Comparison of ENCODE assay signal across 14 cellular contexts in genomic region chr2:128362186-128362888, GRCh38. TPM values are rescaled to one million over a fixed set of nuclear protein-coding genes. Genes with fewer than 3 reads are reported as not detected.
DNase-seq lines count a peak whose midpoint lies in the region; FAIRE-seq and TF ChIP-seq lines count a peak whose summit lies in the region.
"Had no signal": no experiment of that assay in that cellular context is flagged by ENCODE, and none has a peak within 500 bp of the region (broad histone marks: within the 10 kb centered on the region; RNA-seq: fewer than 3 reads in every experiment).

No MANE protein-coding gene starts in this region.

- no peaks in the 10 kb centered on the region for H3K36me3 Mint-ChIP-seq in nephron progenitor cell (ENCODE audit: low read depth)

- FAIRE-seq in H1 (lab: Jason Lieb, UNC), result no peak

- no peak overlapping the region for H3K23ac ChIP-seq in H1 (ENCODE audit: insufficient read length)

- peak overlapping the region; percentile 82 for H3K14ac ChIP-seq in H1 (ENCODE audit: insufficient read length)

- DNase-seq in cardiac muscle cell (ENCODE audit: low read depth in 1 of 2, low spot score in 1 of 2) (no peak), right atrium auricular region (ENCODE audit: low spot score) (no peak), H1 (ENCODE audit: low read depth in 1 of 2, low spot score in 2 of 2) (no peak), nephron progenitor cell (no peak), NCI-H1105 treated with DMSO at 0.1 percent for 48 hours (lab: John Stamatoyannopoulos, UW) (no peak), germinal center (ENCODE audit: low spot score) (no peak), DMS53 (lab: John Stamatoyannopoulos, UW) (no peak), NCI-H69 (lab: John Stamatoyannopoulos, UW) (no peak)
- DNase-seq: mucosa of descending colon, NCI-H2081, NCI-H748 treated with DMSO at 0.1 percent for 48 hours had no signal

- H3K4me2 ChIP-seq in H1 (ENCODE audit: insufficient read depth in 1 of 2, low read depth in 2 of 2, low read length in 2 of 2), result peak overlapping the region; percentile 57 to 64

- WGBS in H1 (ENCODE audit: extremely low coverage in 1 of 2, insufficient coverage in 1 of 2, insufficient read length in 1 of 2, insufficient replicate concordance in 2 of 2, low coverage in 1 of 2, low lambda C conversion rate in 2 of 2, missing lambda C conversion rate in 1 of 2), 2 experiments, result 66% methylated on average over 12 of the region's 12 CpGs; no CpG with 5 or more reads in 1 of the 2 experiments

- H3K27me3 Mint-ChIP-seq in nephron progenitor cell (ENCODE audit: low read depth, poor library complexity), result peaks cover 27% of the 10 kb centered on the region
- H3K27me3 Mint-ChIP-seq: CD4-positive, alpha-beta T cell had no signal

- H3K36me3 ChIP-seq in cardiac muscle cell (no peaks in the 10 kb centered on the region), right atrium auricular region (no peaks in the 10 kb centered on the region), H1 (ENCODE audit: control insufficient read depth in 2 of 4, insufficient read depth in 4 of 4, low read length in 3 of 4) (no peaks in the 10 kb centered on the region)
- H3K36me3 ChIP-seq: tibial nerve had no signal

- H3K18ac ChIP-seq in H1 (ENCODE audit: extremely low read depth, low read length), result peak overlapping the region; percentile 99

- no peaks in the 10 kb centered on the region for H3K79me2 ChIP-seq in H1 (ENCODE audit: control insufficient read depth in 1 of 2, insufficient read depth in 2 of 2, low read length in 2 of 2)

- H3K4ac ChIP-seq in H1 (replicated peaks; ENCODE audit: insufficient read length, low read depth, low read length), result peak overlapping the region; percentile 97

- H2BK5ac ChIP-seq in H1 (ENCODE audit: low read depth, low read length), result peak overlapping the region; percentile 100

- H3K79me1 ChIP-seq in H1 (ENCODE audit: low read depth, low read length), result no peaks in the 10 kb centered on the region

- peaks cover 58% of the 10 kb centered on the region for H3K4me1 Mint-ChIP-seq in nephron progenitor cell

- H4K91ac ChIP-seq in H1 (replicated peaks; ENCODE audit: insufficient read length, low read length), result peak overlapping the region; percentile 100

- H3K4me3 ChIP-seq in cardiac muscle cell (no peak overlapping the region), right atrium auricular region (no peak overlapping the region), H1 (ENCODE audit: extremely low read depth in 1 of 4, insufficient read depth in 2 of 4, low read depth in 3 of 4, low read length in 4 of 4) (no peak overlapping the region; a peak in 1 of 8 replicates)
- H3K4me3 ChIP-seq: mucosa of descending colon, tibial nerve had no signal

- H3K56ac ChIP-seq in H1 (replicated peaks; ENCODE audit: insufficient read length, low read depth, low read length), result peak overlapping the region; percentile 88

- no peaks in the 10 kb centered on the region for H4K20me1 ChIP-seq in H1 (replicated peaks in 1 of 2; ENCODE audit: control insufficient read depth in 1 of 2, insufficient read depth in 2 of 2, low read length in 2 of 2)

- no peak for TF ChIP-seq RAD21 in H1 (IDR thresholded peaks at IDR 0.05 in 1 of 2, conservative IDR thresholded peaks at IDR 0.05 in 1 of 2; ENCODE audit: low read depth in 2 of 2, low read length in 2 of 2)

- H4K5ac ChIP-seq in H1 (ENCODE audit: insufficient read length, low read depth, low read length), result peak overlapping the region; percentile 91

- peak overlapping the region; percentile 92 for H3K27ac ChIP-seq in cardiac muscle cell
- no peak overlapping the region for H3K27ac ChIP-seq in right atrium auricular region
- H3K27ac ChIP-seq in H1 (ENCODE audit: low read depth, low read length), result peak overlapping the region; percentile 85

- TF ChIP-seq POLR2A in H1 (IDR thresholded peaks at IDR 0.05; ENCODE audit: control extremely low read depth in 1 of 2, low read depth in 2 of 2, low read length in 2 of 2), result no peak

- POLR2A ChIA-PET in H1 (lab: Charles Lee; ENCODE audit: partially characterized antibody), result interaction anchor here (1.1 to 2.7 kb wide), 4 partner anchors 14 to 277 kb away, joined by 3 to 12 read pairs (median 4); no protein-coding TSS in a partner anchor

- peak overlapping the region; percentile 100 for H2BK20ac ChIP-seq in H1 (ENCODE audit: low read length)

- H3K4me3 Mint-ChIP-seq in nephron progenitor cell, result peak overlapping the region; percentile 23
- H3K4me3 Mint-ChIP-seq: CD4-positive, alpha-beta T cell had no signal

- peak overlapping the region; percentile 90; the same call in 1 of the 2 replicates for H2BK15ac ChIP-seq in H1 (ENCODE audit: low read length)

- H2AFZ ChIP-seq in H1 (ENCODE audit: low read length), result 0 out of 2 replicates have a peak overlapping the region, but pooled peaks have one; percentile 15

- CTCF ChIA-PET in H1 (lab: Charles Lee; ENCODE audit: partially characterized antibody), result interaction anchor here (0.6 to 2.1 kb wide), 8 partner anchors 9 to 168 kb away, joined by 3 to 8 read pairs (median 3); no protein-coding TSS in a partner anchor

- H3K4me1 ChIP-seq in cardiac muscle cell (ENCODE audit: low read depth) (peaks cover 5% of the 10 kb centered on the region), right atrium auricular region (peaks cover 0 to 14% of the 10 kb centered on the region in 2 donors), H1 (replicated peaks in 1 of 4; ENCODE audit: control insufficient read depth in 3 of 4, insufficient read depth in 4 of 4, low read length in 3 of 4) (peaks cover 6 to 25% (median 19%) of the 10 kb centered on the region in 4 experiments)

- H3K27ac Mint-ChIP-seq in nephron progenitor cell, result peak overlapping the region; percentile 80
- H3K27ac Mint-ChIP-seq: activated T-helper 2 cell treated with anti-CD3 and anti-CD28 coated beads, Interferon-gamma antibody, Interleukin-2, Interleukin-4, amounts not matched to agents 10 μg/mL and 5 μg/mL and 100 μg/mL, durations not matched to agents 14 hours and 24 hours and 36 hours; CD4-positive, alpha-beta T cell had no signal

- peak overlapping the region; percentile 99 for H2BK120ac ChIP-seq in H1 (replicated peaks; ENCODE audit: low read depth, low read length)

- H4K8ac ChIP-seq in H1 (ENCODE audit: extremely low read depth, insufficient read depth, low read length), result peak overlapping the region; percentile 91

- TF ChIP-seq CTCF in cardiac muscle cell (IDR thresholded peaks at IDR 0.05; ENCODE audit: low read depth, low read length) (no peak), right atrium auricular region (IDR thresholded peaks at IDR 0.05) (no peak), H1 (IDR thresholded peaks at IDR 0.05; ENCODE audit: control extremely low read depth in 1 of 3, insufficient read depth in 1 of 3, low read depth in 1 of 3, low read length in 3 of 3) (no peak), nephron progenitor cell (IDR thresholded peaks at IDR 0.05) (no peak)

- peak overlapping the region; percentile 100 for H2AK5ac ChIP-seq in H1 (ENCODE audit: low read depth, low read length)

- H2BK12ac ChIP-seq in H1 (ENCODE audit: low read depth, low read length), result peak overlapping the region; percentile 100

- H3K9me3 ChIP-seq in cardiac muscle cell (ENCODE audit: low read depth) (no peaks in the 10 kb centered on the region), right atrium auricular region (no peaks in the 10 kb centered on the region), H1 (ENCODE audit: insufficient read depth in 2 of 2, low read depth in 1 of 2, low read length in 1 of 2) (no peaks in the 10 kb centered on the region)
- H3K9me3 ChIP-seq: mucosa of descending colon, tibial nerve had no signal

- peak overlapping the region in 2 of 4 experiments; percentile 21 to 42; a peak in 2 of 7 replicates for H3K9ac ChIP-seq in H1 (replicated peaks in 1 of 4; ENCODE audit: extremely low read depth in 1 of 4, low read depth in 3 of 4, low read length in 3 of 4)

- H3K23me2 ChIP-seq in H1 (ENCODE audit: low read depth, low read length), result no peaks in the 10 kb centered on the region

- peaks cover 6% of the 10 kb centered on the region for H3K9me3 Mint-ChIP-seq in nephron progenitor cell
- H3K9me3 Mint-ChIP-seq: activated T-helper 2 cell treated with anti-CD3 and anti-CD28 coated beads, Interferon-gamma antibody, Interleukin-2, Interleukin-4, amounts not matched to agents 10 μg/mL and 5 μg/mL and 100 μg/mL, durations not matched to agents 14 hours and 24 hours and 36 hours; CD4-positive, alpha-beta T cell had no signal

- no peaks in the 10 kb centered on the region for H3K27me3 ChIP-seq in cardiac muscle cell
- no peaks in the 10 kb centered on the region for H3K27me3 ChIP-seq in right atrium auricular region
- no peaks in the 10 kb centered on the region; a peak in 1 of 7 replicates for H3K27me3 ChIP-seq in H1 (replicated peaks in 1 of 4; ENCODE audit: control insufficient read depth in 3 of 4, extremely low read depth in 1 of 4, insufficient read depth in 3 of 4, low read length in 3 of 4)
- H3K27me3 ChIP-seq: tibial nerve had no signal

- no peak for TF ChIP-seq EP300 in H1 (IDR thresholded peaks at IDR 0.05; ENCODE audit: borderline replicate concordance in 1 of 2, low read depth in 2 of 2, low read length in 2 of 2)

TF ChIP-seq in H1, 55 proteins besides CTCF, POLR2A, EP300 and RAD21:
- TF ChIP-seq RBBP5 (IDR thresholded peaks at IDR 0.05; ENCODE audit: borderline replicate concordance, low read depth, low read length) (peak; percentile 76; the same call in 1 of the 2 replicates), GABPA (IDR thresholded peaks at IDR 0.05; ENCODE audit: borderline replicate concordance, insufficient read depth, low read length) (no peak), TAF1 (IDR thresholded peaks at IDR 0.05; ENCODE audit: low read depth, low read length) (no peak)

RNA-seq across cellular contexts. Expression of gene HS6ST1, which starts 43.7 kb away (rescaled TPM):
- total RNA-seq in cardiac muscle cell, result 24.5 and 26.1 TPM in 2 replicates
- 13.8 and 22.9 TPM in 2 replicates for polyA plus RNA-seq in cardiac muscle cell
- total RNA-seq in right atrium auricular region, result 10 to 100 TPM; 19.0 to 25.8 TPM
- 72.8 and 74.6 TPM in 2 replicates for total RNA-seq in H1 (2021; fragmentation: NEBNext Ultra II Directional; extraction: Animal tissue kit (Norgen Biotek cat#: 25700))
- polyA plus RNA-seq in H1 (2011; rRNA removed), result 37.4 and 61.3 TPM in 2 replicates
- polyA plus RNA-seq in H1 (2011; cell fraction: cytosol; rRNA removed), result 37.9 TPM
- 51.0 TPM for polyA plus RNA-seq in H1 (2011; cell fraction: nucleus; rRNA removed)
- polyA plus RNA-seq in H1 (2012, experiment 1 of 2), result 44.2 to 60.1 TPM (median 56.3 TPM) in 4 replicates
- polyA plus RNA-seq in H1 (2012, experiment 2 of 2), result 57.3 TPM
- 41.0 TPM for polyA plus RNA-seq in H1 (2013, experiment 1 of 2)
- polyA plus RNA-seq in H1 (2013, experiment 2 of 2), result 45.1 TPM
- 26.9 and 34.9 TPM in 2 replicates for polyA minus RNA-seq in H1 (2011; rRNA and poly(A)+ RNA removed)
- 49.1 TPM for polyA minus RNA-seq in H1 (2011; cell fraction: cytosol; rRNA and poly(A)+ RNA removed)
- 74.6 TPM for polyA minus RNA-seq in H1 (2011; cell fraction: nucleus; rRNA and poly(A)+ RNA removed)

Comparison
In these comparisons a context has a peak if more than half of its experiments do, and no peak if none do; other contexts are left out.
1. H3K27ac ChIP-seq: peak in cardiac muscle cell (single experiment) and H1 (single experiment); none in right atrium auricular region (0 of 2).